ENCODE assay signal across 8 cellular contexts in the genomic region with DNA sequence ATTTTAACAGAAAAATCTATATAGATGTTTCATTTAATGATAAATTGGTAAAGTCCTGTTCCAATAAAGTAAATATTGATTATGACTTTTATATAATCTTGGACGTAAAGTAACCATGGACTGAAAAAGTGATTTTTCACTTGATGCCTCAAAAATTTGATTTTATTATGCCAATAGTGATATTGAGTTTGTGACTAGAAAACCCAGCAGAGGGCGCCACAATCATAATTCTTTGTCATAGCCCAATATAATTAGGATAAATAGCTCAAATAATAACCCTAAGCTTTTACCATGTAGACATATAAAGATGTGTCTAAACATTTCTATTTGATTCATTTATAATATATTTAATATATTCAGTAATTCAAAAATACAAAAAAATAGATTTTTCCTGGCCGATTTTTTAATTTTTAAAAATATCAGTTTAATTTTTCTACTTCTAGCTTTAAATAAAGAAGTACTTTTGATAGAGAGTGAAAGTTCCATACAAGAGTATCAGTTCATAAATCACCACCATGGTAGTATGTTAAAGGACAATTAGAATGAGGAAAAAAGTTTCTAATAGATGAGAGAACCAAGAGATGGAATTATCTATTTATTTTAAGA. TPM values are rescaled to one million over a fixed set of nuclear protein-coding genes. Genes with fewer than 3 reads are reported as not detected.
DNase-seq lines count a peak whose midpoint lies in the region; ATAC-seq lines count a peak whose summit lies in the region.

No MANE protein-coding gene starts in this region.

- no peaks in the 10 kb centered on the region for H3K79me2 ChIP-seq in GM23248 (ENCODE audit: insufficient read depth)

- H3K9ac ChIP-seq in GM23248 (no peak overlapping the region), NT2/D1 (ENCODE audit: insufficient read length, low read depth) (no peak overlapping the region)

- peak; percentile 12 for DNase-seq in AG20443 (ENCODE audit: low spot score)
- peak; percentile 68 for DNase-seq in GM23248
- peak; percentile 2 for DNase-seq in NT2/D1 (ENCODE audit: low read depth, low spot score)
- peak in 3 of 4 experiments; percentile 3 to 23 (median 14) for DNase-seq in activated naive CD4-positive, alpha-beta T cell (lab: John Stamatoyannopoulos, UW)
- peak in 38 of 42 donors; percentile 15 to 89 (median 68) for DNase-seq in head of caudate nucleus
- DNase-seq in stimulated activated CD4-positive, alpha-beta T cell treated with anti-CD3 and anti-CD28 coated beads, Interleukin-15, amount 100 ng/mL, for 48 hours (ENCODE audit: low read depth in 2 of 2) = peak; percentile 9 to 17

- H3K36me3 ChIP-seq in GM23248 (ENCODE audit: low read depth) (no peaks in the 10 kb centered on the region), NT2/D1 (ENCODE audit: insufficient read depth, insufficient read length, low read length) (no peaks in the 10 kb centered on the region)

- in situ Hi-C loops in GM23248 (cut with MboI) = no loop called here

- H3K4me1 ChIP-seq in GM23248 (ENCODE audit: insufficient read depth) (peaks cover 1% of the 10 kb centered on the region; the same call in 1 of the 2 replicates), NT2/D1 (ENCODE audit: insufficient read depth, insufficient read length) (no peaks in the 10 kb centered on the region)

- no peaks in the 10 kb centered on the region for H3K27me3 ChIP-seq in GM23248 (replicated peaks; ENCODE audit: insufficient read depth)
- H3K27me3 ChIP-seq in NT2/D1 (ENCODE audit: insufficient read depth, insufficient read length) = no peaks in the 10 kb centered on the region

- H3F3A ChIP-seq in GM23248 (ENCODE audit: insufficient read depth) = no peaks in the 10 kb centered on the region

- no peaks in the 10 kb centered on the region for H3K9me3 ChIP-seq in GM23248 (ENCODE audit: low read depth)
- no peaks in the 10 kb centered on the region for H3K9me3 ChIP-seq in NT2/D1 (ENCODE audit: insufficient read depth, low read length)

- ATAC-seq in GM21447 (IDR thresholded peaks at IDR 0.05; ENCODE audit: unreplicated experiment) (no peak), HG02798 (IDR thresholded peaks at IDR 0.05; ENCODE audit: poor library complexity, unreplicated experiment) (no peak)

- no peak overlapping the region for H3K4me2 ChIP-seq in GM23248 (ENCODE audit: unreplicated experiment)

- H2AFZ ChIP-seq in GM23248 = no peak overlapping the region

- H4K20me1 ChIP-seq in GM23248 (ENCODE audit: insufficient read depth) = no peaks in the 10 kb centered on the region

- 32 to 34% methylated on average over 3 of the region's 3 CpGs for WGBS in GM23248 (ENCODE audit: low coverage in 1 of 2, low lambda C conversion rate in 2 of 2, missing lambda C conversion rate in 2 of 2), 2 experiments

- no peaks in the 10 kb centered on the region for H3K9me2 ChIP-seq in GM23248 (ENCODE audit: insufficient read depth)

- no peak overlapping the region for H3K27ac ChIP-seq in GM23248

- intact Hi-C loops in head of caudate nucleus (cut with DNase I) = no loop called here

- H3K4me3 ChIP-seq in GM23248 (no peak overlapping the region), NT2/D1 (ENCODE audit: insufficient read length, low read depth) (no peak overlapping the region)

RNA-seq across cellular contexts. Expression of a gene that starts 30.7 kb away (rescaled TPM):
- total RNA-seq in GM23248 (2014; rRNA removed; shearing (Covaris generic)) = 3.1 and 7.5 TPM in 2 replicates
- polyA plus RNA-seq in GM23248 (2016; fragmentation: Nextera tagmentation; extraction: Ambion mirVana) = 5.5 and 6.9 TPM in 2 replicates

RNA-seq across cellular contexts. Expression of a gene that starts 31.1 kb away (rescaled TPM):
- total RNA-seq in GM23248 (2014; rRNA removed; shearing (Covaris generic)) = 38.6 and 42.6 TPM in 2 replicates
- 28.7 and 31.5 TPM in 2 replicates for polyA plus RNA-seq in GM23248 (2016; fragmentation: Nextera tagmentation; extraction: Ambion mirVana)

Comparison
In these comparisons a context has a peak if more than half of its experiments do, and no peak if none do; other contexts are left out.
1. DNase-seq: peak in every context shown above with its lines; median percentile 68 in GM23248; 68 in head of caudate nucleus; 14 in activated naive CD4-positive, alpha-beta T cell; 13 in stimulated activated CD4-positive, alpha-beta T cell treated with anti-CD3 and anti-CD28 coated beads, Interleukin-15, amount 100 ng/mL, for 48 hours; 12 in AG20443; 2 in NT2/D1.